In genomic region chr2:132670104-132670960, GRCh38 we compare ENCODE assay signal across 9 cellular contexts. TPM values are rescaled to one million over a fixed set of nuclear protein-coding genes. Genes with fewer than 3 reads are reported as not detected.
DNase-seq lines count a peak whose midpoint lies in the region; ATAC-seq and TF ChIP-seq lines count a peak whose summit lies in the region.
"Had no signal": no experiment of that assay in that cellular context is flagged by ENCODE, and none has a peak within 500 bp of the region (broad histone marks: within the 10 kb centered on the region; RNA-seq: fewer than 3 reads in every experiment).

Gene LYPD1 (minus strand): TSS chr2:132670205. CDS start chr2:132669932, 273 bp downstream.

- no peaks in the 10 kb centered on the region; a peak in 1 of 7 replicates for H3K36me3 Mint-ChIP-seq in H9 (ENCODE audit: insufficient read depth in 1 of 3, low read depth in 3 of 3)

- DNase-seq in H9: peak; percentile 66
- no peak for DNase-seq in SK-N-MC (ENCODE audit: low read depth, low spot score)
- peak in 4 of 5 donors; percentile 13 to 36 (median 26) for DNase-seq in heart left ventricle
- no peak for DNase-seq in prostate gland (ENCODE audit: low spot score)
- DNase-seq in GOT3 (lab: John Stamatoyannopoulos, UW): no peak
- DNase-seq in NCI-H2081 treated with DMSO at 0.1 percent for 48 hours (lab: John Stamatoyannopoulos, UW): no peak

- TF ChIP-seq CTCF in H9 (conservative IDR thresholded peaks at IDR 0.05): no peak
- TF ChIP-seq CTCF in heart left ventricle (IDR thresholded peaks at IDR 0.05): peak in 1 of 12 donors; percentile 7
- TF ChIP-seq CTCF in prostate gland (IDR thresholded peaks at IDR 0.05): no peak

- no peak within 1 kb of the TSS for H2BK15ac ChIP-seq in H9 (ENCODE audit: low read depth, low read length)

- H2BK12ac ChIP-seq in H9 (ENCODE audit: insufficient read length, low read depth, low read length): no peak within 1 kb of the TSS

- H2AFZ ChIP-seq in H9 (ENCODE audit: low read length): no peak within 1 kb of the TSS

- no peak within 1 kb of the TSS for H2BK20ac ChIP-seq in H9 (ENCODE audit: low read depth, low read length, poor library complexity, severe bottlenecking)

- H3K79me1 ChIP-seq in H9 (ENCODE audit: insufficient read depth, low read depth, low read length, poor library complexity, severe bottlenecking): no peaks in the 10 kb centered on the region

- H3K4me2 ChIP-seq in H9 (ENCODE audit: insufficient read depth, insufficient read length, low read length): peak within 1 kb of the TSS; percentile 87

- no peak within 1 kb of the TSS for H3K23ac ChIP-seq in H9 (ENCODE audit: insufficient read length, low read depth, low read length)

- no peak within 1 kb of the TSS for H2BK5ac ChIP-seq in H9 (ENCODE audit: insufficient read length, low read length)

- H2AK5ac ChIP-seq in H9 (ENCODE audit: insufficient read length, low read length): no peak within 1 kb of the TSS

- no peak within 1 kb of the TSS; the same call in 1 of the 2 replicates for H3K14ac ChIP-seq in H9 (ENCODE audit: insufficient read depth, low read length)

- no peak within 1 kb of the TSS for H3T11ph ChIP-seq in H9 (ENCODE audit: low read length)

- peak within 1 kb of the TSS; percentile 88 for H3K4me3 ChIP-seq in SK-N-MC
- peak within 1 kb of the TSS; percentile 28 to 63 (median 52) for H3K4me3 ChIP-seq in heart left ventricle
- H3K4me3 ChIP-seq in prostate gland: peak within 1 kb of the TSS; percentile 32 to 40

- peaks cover 15 to 16% of the 10 kb centered on the region in 2 experiments for H3K4me1 Mint-ChIP-seq in H9

- no peak within 1 kb of the TSS for H3K56ac ChIP-seq in H9 (ENCODE audit: insufficient read length, low read depth, low read length)

- peak in 3 of 4 donors; percentile 69 to 75 (median 70) for ATAC-seq in heart left ventricle
- no peak for ATAC-seq in GM19035 (IDR thresholded peaks at IDR 0.05; ENCODE audit: unreplicated experiment)
- ATAC-seq in HG02840 (IDR thresholded peaks at IDR 0.05; ENCODE audit: low FRiP score, unreplicated experiment): no peak

- H3K4me1 ChIP-seq in H9 (ENCODE audit: insufficient read depth, low read length): no peaks in the 10 kb centered on the region
- H3K4me1 ChIP-seq in heart left ventricle: peaks cover 0 to 33% (median 17%) of the 10 kb centered on the region in 12 donors
- H3K4me1 ChIP-seq in prostate gland (replicated peaks): no peaks in the 10 kb centered on the region

- peaks cover 75% of the 10 kb centered on the region for H3K27me3 Mint-ChIP-seq in H9 (ENCODE audit: low read depth)

- H3K27me3 ChIP-seq in H9 (ENCODE audit: insufficient read depth, low read length): peaks cover 23% of the 10 kb centered on the region; the same call in 1 of the 2 replicates
- H3K27me3 ChIP-seq in heart left ventricle: peaks cover 15 to 58% (median 43%) of the 10 kb centered on the region in 9 donors
- no peaks in the 10 kb centered on the region for H3K27me3 ChIP-seq in prostate gland (replicated peaks; ENCODE audit: insufficient read depth)

- H4K20me1 ChIP-seq in H9 (ENCODE audit: control insufficient read depth, insufficient read depth, insufficient read length): no peaks in the 10 kb centered on the region

- TF ChIP-seq POLR2A in heart left ventricle (IDR thresholded peaks at IDR 0.05) (no peak), prostate gland (IDR thresholded peaks at IDR 0.05) (no peak)

- H3K4ac ChIP-seq in H9 (ENCODE audit: low read depth, low read length): no peak within 1 kb of the TSS

- no peak within 1 kb of the TSS for H4K91ac ChIP-seq in H9 (ENCODE audit: insufficient read length, low read depth, low read length)

- no peak within 1 kb of the TSS for H4K8ac ChIP-seq in H9 (replicated peaks; ENCODE audit: insufficient read length, low read depth, low read length)

- H3K27ac ChIP-seq in H9 (ENCODE audit: insufficient read length, low read depth, low read length) (no peak within 1 kb of the TSS), SK-N-MC (no peak within 1 kb of the TSS), heart left ventricle (no peak within 1 kb of the TSS), prostate gland (no peak within 1 kb of the TSS)
- H3K27ac ChIP-seq: neutrophil had no signal

- no CpG with 5 or more reads among the region's 74 CpGs for WGBS in H9 (ENCODE audit: extremely low coverage, insufficient read length, low lambda C conversion rate)
- WGBS in heart left ventricle, 4 donors: 1% methylated on average over 40 to 74 of the region's 74 CpGs
- WGBS in prostate gland: 0% methylated on average over 54 of the region's 74 CpGs

- no peaks in the 10 kb centered on the region for H3K9me3 ChIP-seq in H9 (ENCODE audit: control insufficient read depth, low read depth, low read length)
- no peaks in the 10 kb centered on the region for H3K9me3 ChIP-seq in SK-N-MC (ENCODE audit: low read depth, low read length)
- no peaks in the 10 kb centered on the region for H3K9me3 ChIP-seq in heart left ventricle
- H3K9me3 ChIP-seq in prostate gland: no peaks in the 10 kb centered on the region
- H3K9me3 ChIP-seq: neutrophil had no signal

- peaks cover 27% of the 10 kb centered on the region for H3K36me3 ChIP-seq in SK-N-MC (ENCODE audit: insufficient read depth, low read length)
- no peaks in the 10 kb centered on the region for H3K36me3 ChIP-seq in heart left ventricle
- H3K36me3 ChIP-seq in prostate gland: no peaks in the 10 kb centered on the region
- H3K36me3 ChIP-seq: neutrophil had no signal

- H3K18ac ChIP-seq in H9 (ENCODE audit: insufficient read length, low read depth, low read length): no peak within 1 kb of the TSS

- peaks cover 0 to 2% of the 10 kb centered on the region in 2 experiments; a peak in 2 of 5 replicates for H3K9me3 Mint-ChIP-seq in H9

- no peaks in the 10 kb centered on the region for H3K79me2 ChIP-seq in H9 (ENCODE audit: insufficient read depth, low read length)

- H3K9ac ChIP-seq in H9 (ENCODE audit: extremely low read depth, insufficient read length, low read length) (no peak within 1 kb of the TSS), SK-N-MC (ENCODE audit: insufficient read length) (peak within 1 kb of the TSS; percentile 74)

- no peak within 1 kb of the TSS for H2BK120ac ChIP-seq in H9 (ENCODE audit: low read depth, low read length, poor library complexity, severe bottlenecking)

- peak within 1 kb of the TSS; percentile 77 to 93 for H3K4me3 Mint-ChIP-seq in H9

- H3K27ac Mint-ChIP-seq in H9: peak within 1 kb of the TSS in 1 of 3 experiments; percentile 95; a peak in 1 of 7 replicates

- intact Hi-C loops in heart left ventricle (cut with DNase I) (loop anchor here in 1 of 10 donors (10.0 kb wide), 1 partner anchor 1174 kb away; no protein-coding TSS in a partner anchor), prostate gland (cut with DNase I) (no loop called here)

- H4K5ac ChIP-seq in H9 (ENCODE audit: insufficient read length, low read depth, low read length): no peak within 1 kb of the TSS

- H3K23me2 ChIP-seq in H9 (ENCODE audit: insufficient read length, low read depth, low read length, poor library complexity, severe bottlenecking): peaks cover 30% of the 10 kb centered on the region

RNA-seq across cellular contexts. Expression of gene LYPD1, which starts in this region (rescaled TPM):
- total RNA-seq in H9 (2021): 10.6 and 11.2 TPM in 2 replicates
- total RNA-seq in heart left ventricle: 1 to 10 TPM in 1 of 9 donors, under 1 TPM in 5, not detected in 3; 0.22 to 1.8 (median 0.39) TPM
- polyA plus RNA-seq in heart left ventricle: under 1 TPM; 0.15 to 0.33 TPM
- total RNA-seq in prostate gland: under 1 TPM in 1 of 2 donors, not detected in 1; 0.18 TPM

Comparison
In these comparisons a context has a peak if more than half of its experiments do, and no peak if none do; other contexts are left out.
1. DNase-seq: peak in H9 (single experiment) and heart left ventricle (4 of 5); none in SK-N-MC (single experiment), prostate gland (single experiment), GOT3 (single experiment) and NCI-H2081 treated with DMSO at 0.1 percent for 48 hours (single experiment).
2. H3K4me3 ChIP-seq: peak in every context shown above with its lines; median percentile 88 in SK-N-MC; 52 in heart left ventricle; 36 in prostate gland.
3. ATAC-seq: peak in heart left ventricle (3 of 4); none in GM19035 (single experiment) and HG02840 (single experiment).